Comparison of ENCODE assay signal across 16 cellular contexts in the genomic region with DNA sequence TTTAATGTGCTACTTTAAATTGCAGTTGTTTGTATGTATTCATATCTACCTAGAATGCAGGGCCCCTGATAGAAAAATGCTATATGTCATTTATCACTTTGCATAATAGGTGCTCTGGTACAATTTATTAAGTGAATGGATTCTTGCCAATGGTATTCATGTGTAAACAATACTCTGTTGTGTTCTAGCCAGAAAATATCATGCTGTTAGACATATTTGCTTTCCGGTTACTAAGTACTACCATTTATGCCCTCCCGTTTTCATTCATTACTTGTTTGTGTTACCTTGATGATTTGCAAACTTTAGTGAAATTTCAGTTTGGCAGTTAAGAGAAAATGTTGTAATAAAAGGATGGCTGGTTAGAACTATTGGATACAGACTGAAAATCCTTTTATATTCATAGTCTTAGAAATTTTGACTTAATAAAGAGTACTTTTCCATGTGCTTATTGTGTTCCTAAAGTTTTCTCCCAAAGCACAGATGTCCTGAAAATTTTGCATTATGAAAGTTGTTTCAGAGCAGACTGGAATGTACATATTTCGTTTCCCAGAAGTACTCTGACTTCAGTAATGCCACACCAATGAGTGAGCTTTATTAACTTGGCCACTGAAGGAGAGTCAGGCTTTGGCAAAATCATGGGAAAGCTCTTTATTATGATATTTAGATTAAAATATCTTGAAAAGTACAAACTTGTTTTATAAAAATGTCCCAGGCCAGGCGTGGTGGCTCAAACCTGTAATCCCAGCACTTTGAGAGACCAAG. TPM values are rescaled to one million over a fixed set of nuclear protein-coding genes. Genes with fewer than 3 reads are reported as not detected.
A peak's percentile ranks its signal among the peaks of the same experiment; 100 is the strongest.
DNase-seq lines count a peak whose midpoint lies in the region; FAIRE-seq and TF ChIP-seq lines count a peak whose summit lies in the region.
"Had no signal": no experiment of that assay in that cellular context is flagged by ENCODE, and none has a peak within 500 bp of the region (broad histone marks: within the 10 kb centered on the region; RNA-seq: fewer than 3 reads in every experiment).

No MANE protein-coding gene starts in this region.

- peak; percentile 85 for FAIRE-seq in islet of Langerhans (lab: Jason Lieb, UNC)
- FAIRE-seq: keratinocyte had no signal

- no peak overlapping the region for H3K4me3 ChIP-seq in brain microvascular endothelial cell (ENCODE audit: low read depth, low read length)

- no peaks in the 10 kb centered on the region for H3K27me3 ChIP-seq in brain microvascular endothelial cell (replicated peaks)
- H3K27me3 ChIP-seq: BE2C had no signal

- peak overlapping the region; percentile 37 for H3K27ac ChIP-seq in VCaP
- H3K27ac ChIP-seq in brain microvascular endothelial cell, result no peak overlapping the region

- DNase-seq in G401 (ENCODE audit: low spot score) (peak; percentile 24), NCI-H146 (lab: John Stamatoyannopoulos, UW) (peak; percentile 50), brain microvascular endothelial cell (no peak), SKM-1 (lab: John Stamatoyannopoulos, UW; ENCODE audit: unreplicated experiment) (no peak), GM03348 (ENCODE audit: low spot score) (no peak)
- DNase-seq: activated naive CD8-positive, alpha-beta T cell treated with anti-CD3 and anti-CD28 coated beads, Interleukin-2, amount 10 ng/mL, durations not matched to agents 7 days and 5 days; BE2C; caudate nucleus; effector CD8-positive, alpha-beta T cell; naive thymus-derived CD4-positive, alpha-beta T cell; NCI-H226; posterior cingulate gyrus; SHP77 had no signal

- in situ Hi-C loops in G401 (cut with HindIII; ENCODE audit: low sequenced_read_pairs) (no loop called here), brain microvascular endothelial cell (cut with HindIII; ENCODE audit: low pct_ligation_motif_present, low sequenced_read_pairs) (no loop called here)

- H3K36me3 ChIP-seq in brain microvascular endothelial cell (replicated peaks), result peaks cover 12% of the 10 kb centered on the region

- TF ChIP-seq CTCF in VCaP (conservative IDR thresholded peaks at IDR 0.05) (no peak), brain microvascular endothelial cell (IDR thresholded peaks at IDR 0.05; ENCODE audit: low read depth, low read length, missing control alignments) (no peak)

RNA-seq across cellular contexts. Expression of gene RPF2, which starts 31.5 kb away (rescaled TPM):
- total RNA-seq in G401 (2014; rRNA removed; shearing (Covaris generic)), result 40.7 and 58.9 TPM in 2 replicates

RNA-seq across cellular contexts. Expression of gene GTF3C6, which starts 54.8 kb away (rescaled TPM):
- 38.2 and 43.0 TPM in 2 replicates for total RNA-seq in G401 (2014; rRNA removed; shearing (Covaris generic))

Comparison
In these comparisons a context has a peak if more than half of its experiments do, and no peak if none do; other contexts are left out.
1. DNase-seq: peak in G401 (single experiment) and NCI-H146 (single experiment); none in brain microvascular endothelial cell (single experiment), SKM-1 (single experiment) and GM03348 (single experiment).